8 cellular contexts compared by ENCODE assay signal in the genomic region with DNA sequence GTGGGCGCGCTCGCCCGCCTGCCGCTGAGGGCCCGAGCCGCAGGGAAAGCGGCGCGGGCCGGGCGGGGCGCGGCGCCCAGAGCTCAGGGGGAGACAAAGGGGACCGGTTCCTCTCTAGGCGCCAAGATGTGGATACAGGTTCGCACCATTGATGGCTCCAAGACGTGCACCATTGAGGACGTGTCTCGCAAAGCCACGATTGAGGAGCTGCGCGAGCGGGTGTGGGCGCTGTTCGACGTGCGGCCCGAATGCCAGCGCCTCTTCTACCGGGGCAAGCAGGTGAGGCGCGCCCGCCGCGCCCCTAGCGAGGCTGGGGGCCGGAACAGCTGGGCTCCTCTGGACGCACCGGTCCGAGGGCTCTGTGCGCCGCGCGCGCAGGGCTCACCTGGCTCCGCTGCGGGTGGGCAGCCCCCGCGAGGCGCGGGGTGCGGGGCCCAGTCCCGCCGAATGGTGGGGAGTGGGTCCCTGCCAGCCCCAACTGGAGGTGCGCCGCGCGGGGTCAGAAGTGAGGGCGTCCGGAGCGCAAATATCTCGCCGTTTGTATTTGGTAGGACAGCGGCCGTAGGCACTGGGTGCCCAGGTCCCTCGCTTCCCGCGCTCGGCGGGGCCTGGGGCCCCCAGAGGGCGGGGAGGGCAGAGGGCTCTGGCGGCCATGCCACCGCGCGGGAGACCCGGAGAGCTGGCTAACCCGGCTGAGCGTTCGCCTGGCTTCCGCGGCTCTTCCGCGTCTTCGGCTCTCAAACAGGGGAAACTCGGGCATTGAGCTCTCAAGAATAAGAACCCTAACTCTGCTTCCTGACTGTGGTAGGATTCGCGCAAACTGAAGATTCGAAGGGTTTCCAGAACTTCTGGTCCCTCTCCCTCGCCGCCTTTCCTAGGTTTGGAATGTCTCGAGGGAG. TPM values are rescaled to one million over a fixed set of nuclear protein-coding genes. Genes with fewer than 3 reads are reported as not detected.
A peak's percentile ranks its signal among the peaks of the same experiment; 100 is the strongest.
DNase-seq lines count a peak whose midpoint lies in the region; ATAC-seq and TF ChIP-seq lines count a peak whose summit lies in the region.

No MANE protein-coding gene starts in this region.

- peak overlapping the region; percentile 79 for H3K27ac ChIP-seq in CD8-positive, alpha-beta memory T cell (ENCODE audit: low read depth, low read length)
- peak overlapping the region; percentile 100 for H3K27ac ChIP-seq in HL-60 (replicated peaks)
- peak overlapping the region; percentile 92 for H3K27ac ChIP-seq in VCaP

- POLR2A ChIA-PET in CD8-positive, alpha-beta memory T cell (lab: Charles Lee): interaction anchor here (0.6 to 5.3 kb wide), 16 partner anchors 10 to 1445 kb away, joined by 3 to 45 read pairs (median 5); a partner anchor contains a TSS

- H3K36me3 Mint-ChIP-seq in CD8-positive, alpha-beta memory T cell: peaks cover 0 to 24% (median 2%) of the 10 kb centered on the region in 3 donors

- no peaks in the 10 kb centered on the region for H3K9me3 ChIP-seq in CD8-positive, alpha-beta memory T cell (ENCODE audit: low read length)

- DNase-seq in CD8-positive, alpha-beta memory T cell: peak in 4 of 5 donors; percentile 20 to 60 (median 32)
- peak in 1 of 2 experiments; percentile 5 for DNase-seq in HL-60 (ENCODE audit: low read depth in 1 of 2, low spot score in 1 of 2)
- DNase-seq in central memory CD4-positive, alpha-beta T cell: peak; percentile 13
- DNase-seq in left kidney (ENCODE audit: low read depth, low spot score): peak; percentile 70
- peak; percentile 46 for DNase-seq in stimulated activated CD4-positive, alpha-beta T cell treated with anti-CD3 and anti-CD28 coated beads, Interleukin-4, amount 100 ng/mL, for 1 hour
- no peak for DNase-seq in GF-D8 (lab: John Stamatoyannopoulos, UW)

- peak; percentile 6 for ATAC-seq in GM21360 (IDR thresholded peaks at IDR 0.05; ENCODE audit: unreplicated experiment)

- H3K4me1 Mint-ChIP-seq in CD8-positive, alpha-beta memory T cell: peaks cover 43 to 47% (median 45%) of the 10 kb centered on the region in 3 donors

- TF ChIP-seq CTCF in HL-60 (IDR thresholded peaks at IDR 0.05; ENCODE audit: insufficient read depth, low read length): no peak
- 0 out of 2 replicates have a peak, but pooled peaks have one; percentile 14 for TF ChIP-seq CTCF in VCaP (conservative IDR thresholded peaks at IDR 0.05)

- H3K9me3 Mint-ChIP-seq in CD8-positive, alpha-beta memory T cell: no peaks in the 10 kb centered on the region

- H3K27me3 Mint-ChIP-seq in CD8-positive, alpha-beta memory T cell: no peaks in the 10 kb centered on the region

- no peaks in the 10 kb centered on the region for H3K36me3 ChIP-seq in CD8-positive, alpha-beta memory T cell (ENCODE audit: insufficient read depth, low read length)

- CTCF ChIA-PET in CD8-positive, alpha-beta memory T cell (lab: Charles Lee): interaction anchor here (0.9 to 2.6 kb wide), 7 partner anchors 13 to 290 kb away, joined by 3 to 8 read pairs (median 3); no protein-coding TSS in a partner anchor

- no peaks in the 10 kb centered on the region for H3K27me3 ChIP-seq in CD8-positive, alpha-beta memory T cell (ENCODE audit: insufficient read depth, low read length, poor library complexity, severe bottlenecking)
- no peaks in the 10 kb centered on the region for H3K27me3 ChIP-seq in HL-60 (ENCODE audit: insufficient read depth, poor library complexity, severe bottlenecking)

- H3K4me1 ChIP-seq in CD8-positive, alpha-beta memory T cell (ENCODE audit: insufficient read depth, low read length): peaks cover 34% of the 10 kb centered on the region

- H3K4me3 Mint-ChIP-seq in CD8-positive, alpha-beta memory T cell: peak overlapping the region; percentile 82 to 92 (median 92)

- peak overlapping the region; percentile 73 to 97 (median 84) for H3K27ac Mint-ChIP-seq in CD8-positive, alpha-beta memory T cell

- H3K4me3 ChIP-seq in CD8-positive, alpha-beta memory T cell (ENCODE audit: low read length): peak overlapping the region; percentile 63
- peak overlapping the region; percentile 56 for H3K4me3 ChIP-seq in HL-60 (replicated peaks; ENCODE audit: insufficient read depth, low read length)

RNA-seq across cellular contexts. Expression of a gene that starts 0.6 kb away (rescaled TPM):
- 10 to 100 TPM; 50.8 to 55.2 TPM for total RNA-seq in CD8-positive, alpha-beta memory T cell
- polyA plus RNA-seq in CD8-positive, alpha-beta memory T cell: 12.9 TPM
